Comparison of ENCODE assay signal across 1 cellular context in genomic region chr10:102067091-102067916, GRCh38.
TF ChIP-seq lines count a peak whose summit lies in the region.

No MANE protein-coding gene starts in this region.

TF ChIP-seq in HEK293, 187 proteins besides CTCF, POLR2A, EP300 and RAD21 (continued from another document):
- TF ChIP-seq, protein P1, sequence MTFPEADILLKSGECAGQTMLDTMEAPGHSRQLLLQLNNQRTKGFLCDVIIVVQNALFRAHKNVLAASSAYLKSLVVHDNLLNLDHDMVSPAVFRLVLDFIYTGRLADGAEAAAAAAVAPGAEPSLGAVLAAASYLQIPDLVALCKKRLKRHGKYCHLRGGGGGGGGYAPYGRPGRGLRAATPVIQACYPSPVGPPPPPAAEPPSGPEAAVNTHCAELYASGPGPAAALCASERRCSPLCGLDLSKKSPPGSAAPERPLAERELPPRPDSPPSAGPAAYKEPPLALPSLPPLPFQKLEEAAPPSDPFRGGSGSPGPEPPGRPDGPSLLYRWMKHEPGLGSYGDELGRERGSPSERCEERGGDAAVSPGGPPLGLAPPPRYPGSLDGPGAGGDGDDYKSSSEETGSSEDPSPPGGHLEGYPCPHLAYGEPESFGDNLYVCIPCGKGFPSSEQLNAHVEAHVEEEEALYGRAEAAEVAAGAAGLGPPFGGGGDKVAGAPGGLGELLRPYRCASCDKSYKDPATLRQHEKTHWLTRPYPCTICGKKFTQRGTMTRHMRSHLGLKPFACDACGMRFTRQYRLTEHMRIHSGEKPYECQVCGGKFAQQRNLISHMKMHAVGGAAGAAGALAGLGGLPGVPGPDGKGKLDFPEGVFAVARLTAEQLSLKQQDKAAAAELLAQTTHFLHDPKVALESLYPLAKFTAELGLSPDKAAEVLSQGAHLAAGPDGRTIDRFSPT (tag by site-specific recombination; IDR thresholded peaks at IDR 0.05) = 0 out of 2 replicates have a peak, but pooled peaks have one; percentile 26
TF ChIP-seq in HEK293: peak in this region for 2.
